In the genomic region with DNA sequence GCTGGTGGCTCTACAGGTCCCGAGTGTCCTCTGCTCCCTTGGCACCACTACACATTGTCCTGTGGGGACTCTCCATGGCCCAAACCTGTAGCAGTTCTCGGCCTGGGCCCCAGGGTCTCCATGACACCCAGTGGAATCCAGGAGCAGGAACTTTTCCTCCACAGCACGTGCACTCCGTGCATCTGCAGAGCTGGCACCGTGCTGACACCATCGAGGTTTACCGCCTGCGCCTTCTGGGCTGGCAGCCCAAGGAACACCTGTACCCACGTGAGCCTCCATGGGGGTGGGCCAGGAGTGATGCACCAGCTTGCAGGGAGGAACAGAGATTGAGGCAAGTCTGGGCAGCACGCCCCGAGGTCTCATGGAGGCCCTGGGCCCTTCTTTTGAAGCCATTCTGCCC, we compare ENCODE assay signal across 15 cellular contexts. TPM values are rescaled to one million over a fixed set of nuclear protein-coding genes. Genes with fewer than 3 reads are reported as not detected.
DNase-seq lines count a peak whose midpoint lies in the region; ATAC-seq and TF ChIP-seq lines count a peak whose summit lies in the region.
"Had no signal": no experiment of that assay in that cellular context is flagged by ENCODE, and none has a peak within 500 bp of the region (broad histone marks: within the 10 kb centered on the region; RNA-seq: fewer than 3 reads in every experiment).

No MANE protein-coding gene starts in this region.

- CTCF ChIA-PET in mammary epithelial cell (lab: Charles Lee; ENCODE audit: low non-redundant PET) (no interaction called here), MCF 10A (lab: Yijun Ruan, JAX) (interaction anchor here (0.8 kb wide), 1 partner anchor 92 kb away, joined by 4 read pairs; no protein-coding TSS in a partner anchor)

- H3K9me3 ChIP-seq in mammary epithelial cell (replicated peaks; ENCODE audit: insufficient read depth, low read length) (peaks cover 15% of the 10 kb centered on the region), upper lobe of right lung (no peaks in the 10 kb centered on the region)

- H3K4me1 ChIP-seq in mammary epithelial cell (ENCODE audit: insufficient read depth, low read length) (peaks cover 5% of the 10 kb centered on the region), upper lobe of right lung (no peaks in the 10 kb centered on the region)

- H3K27me3 ChIP-seq in mammary epithelial cell (ENCODE audit: insufficient read depth, low read length) (peaks cover 2% of the 10 kb centered on the region), upper lobe of right lung (no peaks in the 10 kb centered on the region)

- H3K4me3 ChIP-seq in mammary epithelial cell (replicated peaks in 1 of 3; ENCODE audit: insufficient read depth in 1 of 3, low read depth in 2 of 3, low read length in 3 of 3) (no peak overlapping the region), upper lobe of right lung (no peak overlapping the region)
- H3K4me3 ChIP-seq: GM23338, HAP-1 had no signal

- H3K36me3 ChIP-seq in mammary epithelial cell (ENCODE audit: insufficient read depth, low read length) (no peaks in the 10 kb centered on the region), upper lobe of right lung (no peaks in the 10 kb centered on the region)
- H3K36me3 ChIP-seq: HAP-1 had no signal

- H3K9me3 Mint-ChIP-seq in MCF 10A (ENCODE audit: unreplicated experiment) = peaks cover 9% of the 10 kb centered on the region

- no peak overlapping the region for H3K4me2 ChIP-seq in mammary epithelial cell (ENCODE audit: insufficient read depth, low read depth, low read length)
- H3K4me2 ChIP-seq: GM23338 had no signal

- TF ChIP-seq CTCF in mammary epithelial cell (conservative IDR thresholded peaks at IDR 0.05 in 1 of 2, IDR thresholded peaks at IDR 0.05 in 1 of 2; ENCODE audit: extremely low read depth in 1 of 2, insufficient read depth in 1 of 2, low read depth in 1 of 2, low read length in 2 of 2) (no peak), MCF 10A (IDR thresholded peaks at IDR 0.05; ENCODE audit: unreplicated experiment) (no peak), upper lobe of right lung (IDR thresholded peaks at IDR 0.05) (no peak)

- in situ Hi-C loops in mammary epithelial cell (cut with MboI; ENCODE audit: low sequenced_read_pairs in 2 of 2) = no loop called here

- no peak overlapping the region for H3K27ac Mint-ChIP-seq in MCF 10A (ENCODE audit: low read depth, unreplicated experiment)
- H3K27ac Mint-ChIP-seq: B cell; CD4-positive, alpha-beta memory T cell; GM23338 had no signal

- BruUV-seq in mammary epithelial cell (replicated peaks; lab: Mats Ljungman, UMichigan) = no TSS peak
- BruUV-seq in MCF 10A (replicated peaks; lab: Mats Ljungman, UMichigan) = no TSS peak

- H4K20me1 ChIP-seq in mammary epithelial cell (ENCODE audit: insufficient read depth, low read length) = no peaks in the 10 kb centered on the region

- POLR2A ChIA-PET in MCF 10A (lab: Yijun Ruan, JAX) = no interaction called here

- H3K27ac ChIP-seq in mammary epithelial cell (ENCODE audit: insufficient read depth, low read depth, low read length) = no peak overlapping the region
- H3K27ac ChIP-seq in upper lobe of right lung = no peak overlapping the region

- no peaks in the 10 kb centered on the region for H3K79me2 ChIP-seq in mammary epithelial cell (ENCODE audit: insufficient read depth, low read length)

- ATAC-seq in esophagus mucosa (peak; percentile 55), upper lobe of right lung (no peak), HG03139 (IDR thresholded peaks at IDR 0.05; ENCODE audit: unreplicated experiment) (no peak)
- ATAC-seq: GM23338, HepG2 had no signal

- H3K4me3 Mint-ChIP-seq in MCF 10A (ENCODE audit: unreplicated experiment) = no peak overlapping the region
- H3K4me3 Mint-ChIP-seq: B cell; CD4-positive, alpha-beta memory T cell; GM23338 had no signal

- no peak overlapping the region for H3K9ac ChIP-seq in mammary epithelial cell (ENCODE audit: insufficient read depth, low read length)

- no peak overlapping the region for H2AFZ ChIP-seq in mammary epithelial cell (ENCODE audit: low read depth, low read length)
- H2AFZ ChIP-seq: GM23338 had no signal

- dilution Hi-C loops in mammary epithelial cell (cut with HindIII; ENCODE audit: low sequenced_read_pairs) = loop anchor here (5.0 to 10.0 kb wide), 3 partner anchors 85 to 168 kb away; no protein-coding TSS in a partner anchor

- DNase-seq in mammary epithelial cell = peak; percentile 13
- no peak for DNase-seq in MCF 10A (ENCODE audit: unreplicated experiment)
- peak; percentile 87 for DNase-seq in mesenteric fat pad (ENCODE audit: low spot score)
- DNase-seq in upper lobe of right lung = peak; percentile 36
- DNase-seq in GOT3 (lab: John Stamatoyannopoulos, UW) = no peak
- DNase-seq: DMS153, DMS79 treated with DMSO at 0.1 percent for 48 hours, EL had no signal

- H3K36me3 Mint-ChIP-seq in MCF 10A (ENCODE audit: insufficient read depth, unreplicated experiment) = peaks cover 17% of the 10 kb centered on the region

- 63% methylated on average over 6 of the region's 11 CpGs for WGBS in mammary epithelial cell (ENCODE audit: low coverage, missing lambda C conversion rate)

- no peaks in the 10 kb centered on the region for H3K27me3 Mint-ChIP-seq in MCF 10A (ENCODE audit: insufficient read depth, unreplicated experiment)

- H3K4me1 Mint-ChIP-seq in MCF 10A (ENCODE audit: insufficient read depth, unreplicated experiment) = peaks cover 7% of the 10 kb centered on the region
- H3K4me1 Mint-ChIP-seq: B cell; CD4-positive, alpha-beta memory T cell; GM23338 had no signal

- intact Hi-C loops in mammary epithelial cell (cut with micrococcal nuclease) = no loop called here
- intact Hi-C loops in MCF 10A (cut with micrococcal nuclease) = no loop called here
- intact Hi-C loops in upper lobe of right lung (cut with DNase I) = no loop called here

RNA-seq across cellular contexts. Expression of a gene that starts 25.2 kb away (rescaled TPM):
- not detected for total RNA-seq in mammary epithelial cell
- polyA plus RNA-seq in mammary epithelial cell = not detected
- not detected for polyA minus RNA-seq in mammary epithelial cell
- total RNA-seq in MCF 10A (2022) = not detected in 2 replicates
- not detected for total RNA-seq in esophagus mucosa
- 1.3 TPM for total RNA-seq in mesenteric fat pad
- total RNA-seq in upper lobe of right lung = 12.2 TPM
- total RNA-seq: GM23338 had no signal
- polyA plus RNA-seq: GM23338 had no signal

RNA-seq across cellular contexts. Expression of a gene that starts 25.3 kb away (rescaled TPM):
- total RNA-seq in mammary epithelial cell = not detected
- polyA plus RNA-seq in mammary epithelial cell = not detected
- not detected for polyA minus RNA-seq in mammary epithelial cell
- total RNA-seq in MCF 10A (2022) = not detected in 2 replicates
- 0.08 TPM for total RNA-seq in esophagus mucosa
- 1.0 TPM for total RNA-seq in mesenteric fat pad
- total RNA-seq in upper lobe of right lung = 6.5 TPM
- total RNA-seq: GM23338, HepG2 had no signal
- polyA plus RNA-seq: GM23338 had no signal

RNA-seq across cellular contexts. Expression of a gene that starts 50.1 kb away (rescaled TPM):
- 100 to 1,000 TPM; 184 to 302 TPM for total RNA-seq in mammary epithelial cell
- polyA plus RNA-seq in mammary epithelial cell = 301 TPM
- polyA minus RNA-seq in mammary epithelial cell = 426 TPM
- total RNA-seq in MCF 10A (2022) = 183 and 187 TPM in 2 replicates
- 150 TPM for total RNA-seq in esophagus mucosa
- 723 TPM for total RNA-seq in mesenteric fat pad
- total RNA-seq in upper lobe of right lung = 801 TPM
- total RNA-seq: HepG2 had no signal
- polyA plus RNA-seq: HepG2 had no signal

RNA-seq across cellular contexts. Expression of a gene that starts 56.6 kb away (rescaled TPM):
- not detected for total RNA-seq in mammary epithelial cell
- polyA plus RNA-seq in mammary epithelial cell = 0.05 TPM
- polyA minus RNA-seq in mammary epithelial cell = not detected
- total RNA-seq in MCF 10A (2022) = not detected in 2 replicates
- total RNA-seq in esophagus mucosa = 2.0 TPM
- 0.64 TPM for total RNA-seq in mesenteric fat pad
- total RNA-seq in upper lobe of right lung = 2.2 TPM
- polyA plus RNA-seq: HepG2 had no signal

Comparison
In these comparisons a context has a peak if more than half of its experiments do, and no peak if none do; other contexts are left out.
1. DNase-seq: peak in mammary epithelial cell (single experiment), mesenteric fat pad (single experiment) and upper lobe of right lung (single experiment); none in MCF 10A (single experiment) and GOT3 (single experiment).